In genomic region chr9:105144841-105145240, GRCh38 we compare ENCODE assay signal across 28 cellular contexts.
"Had no signal": no experiment of that assay in that cellular context is flagged by ENCODE, and none has a peak within 500 bp of the region (broad histone marks: within the 10 kb centered on the region; RNA-seq: fewer than 3 reads in every experiment).

No MANE protein-coding gene starts in this region.

- H3K27ac ChIP-seq: esophagus muscularis mucosa, foreskin keratinocyte, heart right ventricle, left lung, neural progenitor cell, parathyroid adenoma, prostate gland, right atrium auricular region, tibial artery, uterus had no signal

- DNase-seq: cerebellar nuclear complex; cortex of kidney; foreskin keratinocyte; glutamatergic neuron; heart right ventricle; hippocampal formation; left cardiac atrium; left lung; mesendoderm; midbrain; naive thymus-derived CD4-positive, alpha-beta T cell; stimulated activated CD4-positive, alpha-beta T cell treated with anti-CD3 and anti-CD28 coated beads, Interleukin-2, amount 100 ng/mL, for 24 hours; stimulated activated CD4-positive, alpha-beta T cell treated with anti-CD3 and anti-CD28 coated beads, Interleukin-4, amount 100 ng/mL, for 24 hours; stimulated activated naive CD4-positive, alpha-beta T cell treated with Interleukin-2 at 50 U/mL for 16 hours; substantia nigra; testis; tibial artery; uterus had no signal

- ATAC-seq: foreskin keratinocyte; heart right ventricle; left cardiac atrium; left lung; sciatic nerve; stimulated activated effector memory CD8-positive, alpha-beta T cell treated with anti-CD3 and anti-CD28 coated beads, Interleukin-12 subunit alpha, Interleukin-12 subunit beta, amount 100 ng/mL, for 72 hours had no signal

- H3K27me3 ChIP-seq: esophagus muscularis mucosa, foreskin keratinocyte, heart right ventricle, left lung, neural progenitor cell, right atrium auricular region, testis, tibial artery, uterus had no signal

- H3K4me3 ChIP-seq: esophagus muscularis mucosa, heart right ventricle, left lung, neural progenitor cell, prostate gland, right atrium auricular region, smooth muscle cell, testis, tibial artery, uterus had no signal

- H3K36me3 Mint-ChIP-seq: naive thymus-derived CD4-positive, alpha-beta T cell; neural progenitor cell; stimulated activated effector memory CD8-positive, alpha-beta T cell treated with anti-CD3 and anti-CD28 coated beads, Interleukin-12 subunit alpha, Interleukin-12 subunit beta, amount 100 ng/mL, for 72 hours; type B pancreatic cell had no signal

- H3K4me2 ChIP-seq: neural progenitor cell, smooth muscle cell had no signal

- H3K4me1 ChIP-seq: foreskin keratinocyte, prostate gland, right atrium auricular region, tibial artery, uterus had no signal

- H3K4me3 Mint-ChIP-seq: naive thymus-derived CD4-positive, alpha-beta T cell; nephron; neural progenitor cell; stimulated activated effector memory CD8-positive, alpha-beta T cell treated with anti-CD3 and anti-CD28 coated beads, Interleukin-12 subunit alpha, Interleukin-12 subunit beta, amount 100 ng/mL, for 72 hours; type B pancreatic cell had no signal

- H3K27ac Mint-ChIP-seq: naive thymus-derived CD4-positive, alpha-beta T cell; nephron; neural progenitor cell; stimulated activated effector memory CD8-positive, alpha-beta T cell treated with anti-CD3 and anti-CD28 coated beads, Interleukin-12 subunit alpha, Interleukin-12 subunit beta, amount 100 ng/mL, for 72 hours; type B pancreatic cell had no signal

- H2AFZ ChIP-seq: neural progenitor cell, parathyroid adenoma had no signal

- H3K9ac ChIP-seq: neural progenitor cell, parathyroid adenoma had no signal

- H3K36me3 ChIP-seq: esophagus muscularis mucosa, heart right ventricle, left lung, neural progenitor cell, prostate gland, right atrium auricular region, tibial artery, uterus had no signal

- H3K9me3 Mint-ChIP-seq: nephron; neural progenitor cell; stimulated activated effector memory CD8-positive, alpha-beta T cell treated with anti-CD3 and anti-CD28 coated beads, Interleukin-12 subunit alpha, Interleukin-12 subunit beta, amount 100 ng/mL, for 72 hours; type B pancreatic cell had no signal

- H3K79me2 ChIP-seq: parathyroid adenoma had no signal

- H3K9me3 ChIP-seq: esophagus muscularis mucosa, heart right ventricle, left lung, prostate gland, right atrium auricular region, testis, tibial artery, uterus had no signal
